Comparison of ENCODE assay signal across 8 cellular contexts in the genomic region with DNA sequence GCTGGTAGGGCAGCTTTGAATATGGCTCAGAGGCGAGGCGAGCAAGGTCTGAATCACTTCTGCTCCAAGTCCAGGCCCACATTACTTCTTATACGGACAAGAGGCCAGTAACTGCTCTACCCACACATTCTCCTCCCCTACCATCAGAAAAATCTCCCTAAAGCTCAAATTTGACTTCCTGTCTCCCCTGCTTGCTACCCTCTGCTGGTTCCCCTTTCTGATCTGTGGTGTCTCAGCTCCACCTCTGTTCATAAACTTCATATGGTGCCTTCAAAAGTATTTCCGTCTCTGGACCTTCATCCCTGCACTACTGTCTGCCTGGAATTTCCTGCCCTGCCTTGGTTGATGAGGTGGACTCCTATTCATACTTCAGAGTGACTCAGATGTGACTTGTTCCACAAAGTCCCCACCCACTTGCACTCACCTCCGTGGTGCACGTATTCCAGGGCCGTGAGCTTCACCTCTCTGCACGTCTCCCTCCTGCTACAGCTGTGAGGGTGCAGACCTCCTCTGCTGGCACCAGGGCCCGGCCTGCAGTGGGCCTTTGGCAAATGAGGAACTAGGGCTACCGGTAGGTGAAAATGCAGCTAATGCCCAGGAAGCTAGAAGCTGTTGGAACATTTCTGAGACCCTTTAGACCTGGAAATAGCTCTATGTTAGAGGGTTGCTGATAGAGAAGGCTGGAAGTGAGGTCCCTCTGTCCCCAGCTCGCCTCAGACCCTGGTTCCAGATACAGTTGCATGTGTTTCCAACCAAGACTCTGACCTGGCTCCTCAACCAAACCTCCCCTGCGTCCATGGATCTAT. TPM values are rescaled to one million over a fixed set of nuclear protein-coding genes. Genes with fewer than 3 reads are reported as not detected.
DNase-seq lines count a peak whose midpoint lies in the region; ATAC-seq and TF ChIP-seq lines count a peak whose summit lies in the region.

No MANE protein-coding gene starts in this region.

- WGBS in body of pancreas, 2 donors = 77 to 88% methylated on average over 11 of the region's 12 CpGs

- intact Hi-C loops in body of pancreas (cut with DNase I) = no loop called here

- peak overlapping the region in 9 of 11 experiments; percentile 19 to 75 (median 39); a peak in 18 of 22 replicates for H3K27ac ChIP-seq in BLaER1 treated with 17β-estradiol and CSF1 and Interleukin-3, amounts not matched to agents 10 nM and 100 nM
- peak overlapping the region; percentile 83 for H3K27ac ChIP-seq in neutrophil
- H3K27ac ChIP-seq in body of pancreas = no peak overlapping the region

- peak overlapping the region; percentile 48 to 76 (median 63) for H3K4me2 ChIP-seq in BLaER1 treated with 17β-estradiol and CSF1 and Interleukin-3, amounts not matched to agents 10 nM and 100 nM

- no peak overlapping the region for H3K4me3 ChIP-seq in BLaER1 treated with 17β-estradiol and CSF1 and Interleukin-3, amounts not matched to agents 10 nM and 100 nM
- no peak overlapping the region for H3K4me3 ChIP-seq in astrocyte of the spinal cord (ENCODE audit: low read depth, low read length)
- peak overlapping the region; percentile 23 to 48 for H3K4me3 ChIP-seq in neutrophil (ENCODE audit: low read depth in 1 of 2, low read length in 1 of 2)
- no peak overlapping the region for H3K4me3 ChIP-seq in body of pancreas

- TF ChIP-seq CTCF in astrocyte of the spinal cord (IDR thresholded peaks at IDR 0.05; ENCODE audit: low read depth, low read length) = no peak
- no peak for TF ChIP-seq CTCF in neutrophil (IDR thresholded peaks at IDR 0.05)
- no peak for TF ChIP-seq CTCF in body of pancreas (IDR thresholded peaks at IDR 0.05)

- DNase-seq in T-helper 2 cell (peak in 4 of 5 experiments; percentile 14 to 79 (median 46)), astrocyte of the spinal cord (ENCODE audit: low read depth, low spot score) (peak; percentile 74), body of pancreas (no peak), NCI-H69 (lab: John Stamatoyannopoulos, UW) (no peak)

- H4K20me1 ChIP-seq in BLaER1 treated with 17β-estradiol and CSF1 and Interleukin-3, amounts not matched to agents 10 nM and 100 nM = no peaks in the 10 kb centered on the region; a peak in 2 of 22 replicates

- H3K9ac ChIP-seq in BLaER1 treated with 17β-estradiol and CSF1 and Interleukin-3, amounts not matched to agents 10 nM and 100 nM = peak overlapping the region in 5 of 11 experiments; percentile 1 to 53 (median 32); a peak in 8 of 22 replicates

- in situ Hi-C loops in astrocyte of the spinal cord (cut with HindIII; ENCODE audit: low sequenced_read_pairs) = no loop called here

- peaks cover 26 to 58% (median 42%) of the 10 kb centered on the region in 10 experiments for H3K4me1 ChIP-seq in BLaER1 treated with 17β-estradiol and CSF1 and Interleukin-3, amounts not matched to agents 10 nM and 100 nM
- H3K4me1 ChIP-seq in neutrophil (ENCODE audit: control insufficient read depth in 1 of 2, insufficient read depth in 1 of 2, low read depth in 1 of 2, low read length in 1 of 2) = peaks cover 18 to 33% of the 10 kb centered on the region in 2 experiments
- no peaks in the 10 kb centered on the region for H3K4me1 ChIP-seq in body of pancreas

- no peaks in the 10 kb centered on the region for H3K27me3 ChIP-seq in BLaER1 treated with 17β-estradiol and CSF1 and Interleukin-3, amounts not matched to agents 10 nM and 100 nM
- H3K27me3 ChIP-seq in neutrophil (no peaks in the 10 kb centered on the region), body of pancreas (no peaks in the 10 kb centered on the region)

- H3K36me3 ChIP-seq in BLaER1 treated with 17β-estradiol and CSF1 and Interleukin-3, amounts not matched to agents 10 nM and 100 nM = 0 out of 22 replicates have a peak, but pooled peaks cover 0 to 3% (median 0%) of the 10 kb centered on the region in 11 experiments
- no peaks in the 10 kb centered on the region for H3K36me3 ChIP-seq in neutrophil
- H3K36me3 ChIP-seq in body of pancreas (replicated peaks in 1 of 2; ENCODE audit: insufficient read depth in 1 of 2, low read depth in 2 of 2) = no peaks in the 10 kb centered on the region

- TF ChIP-seq POLR2A in body of pancreas (IDR thresholded peaks at IDR 0.05) = no peak

- ATAC-seq in GM19455 (IDR thresholded peaks at IDR 0.05; ENCODE audit: unreplicated experiment) (peak; percentile 58), HG03469 (IDR thresholded peaks at IDR 0.05; ENCODE audit: unreplicated experiment) (peak; percentile 56), body of pancreas (no peak)

- H3K9me3 ChIP-seq in BLaER1 treated with 17β-estradiol and CSF1 and Interleukin-3, amounts not matched to agents 10 nM and 100 nM (replicated peaks in 1 of 11) = no peaks in the 10 kb centered on the region
- no peaks in the 10 kb centered on the region for H3K9me3 ChIP-seq in neutrophil
- no peaks in the 10 kb centered on the region for H3K9me3 ChIP-seq in body of pancreas

RNA-seq across cellular contexts. Expression of a gene that starts 24.6 kb away (rescaled TPM):
- 10 to 100 TPM in 1 of 2 donors, 1 to 10 TPM in 1; 7.9 to 30.4 TPM for total RNA-seq in body of pancreas

RNA-seq across cellular contexts. Expression of a gene that starts 41.0 kb away (rescaled TPM):
- 100 to 1,000 TPM; 672 to 866 TPM for total RNA-seq in body of pancreas

Comparison
In these comparisons a context has a peak if more than half of its experiments do, and no peak if none do; other contexts are left out.
1. H3K27ac ChIP-seq: peak in BLaER1 treated with 17β-estradiol and CSF1 and Interleukin-3, amounts not matched to agents 10 nM and 100 nM (9 of 11) and neutrophil (single experiment); none in body of pancreas (0 of 4).
2. H3K4me3 ChIP-seq: peak in neutrophil (2 of 2); none in BLaER1 treated with 17β-estradiol and CSF1 and Interleukin-3, amounts not matched to agents 10 nM and 100 nM (0 of 10), astrocyte of the spinal cord (single experiment) and body of pancreas (0 of 2).
3. DNase-seq: peak in T-helper 2 cell (4 of 5) and astrocyte of the spinal cord (single experiment); none in body of pancreas (0 of 4) and NCI-H69 (single experiment).